8 cellular contexts compared by ENCODE assay signal in the genomic region with DNA sequence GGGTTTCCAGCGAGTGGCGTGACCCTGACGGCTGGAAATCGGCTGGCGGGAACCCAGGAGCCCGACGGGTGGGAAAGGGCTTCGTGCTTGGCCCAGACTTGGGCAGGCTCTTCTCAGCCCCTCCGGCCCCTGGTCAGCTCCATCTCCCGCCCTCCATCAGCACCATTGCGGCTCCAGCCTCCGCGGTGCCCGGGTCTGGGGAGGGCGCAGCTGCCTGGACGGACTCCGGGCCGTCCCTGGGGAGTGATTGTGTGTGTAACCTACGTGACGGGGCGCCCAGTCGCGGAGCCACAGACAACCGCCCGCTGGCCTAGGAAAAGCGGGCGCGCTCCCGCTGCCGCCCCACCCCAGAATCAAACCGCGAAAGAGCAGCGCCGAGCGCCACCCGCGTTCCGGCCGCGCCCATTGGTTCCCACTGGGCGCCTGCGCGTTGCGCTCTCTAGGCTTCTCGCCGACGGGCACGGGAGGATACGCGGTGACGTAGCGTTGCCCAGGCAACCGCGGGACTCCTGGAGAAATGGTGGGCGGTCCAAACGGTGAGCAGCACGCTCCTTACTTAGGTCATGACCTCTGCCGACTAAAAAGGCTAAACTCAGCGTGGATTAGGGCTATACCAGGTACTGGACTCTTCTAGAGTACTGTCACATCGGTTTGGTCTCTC. TPM values are rescaled to one million over a fixed set of nuclear protein-coding genes. Genes with fewer than 3 reads are reported as not detected.
DNase-seq lines count a peak whose midpoint lies in the region; ATAC-seq and TF ChIP-seq lines count a peak whose summit lies in the region.

Gene CFAP20DC, minus strand, starts transcription at position 355 of the 661 bp plus-strand sequence. CDS start 394 bp downstream, outside the sequence.

- peak in 1 of 2 donors; percentile 25 for TF ChIP-seq RAD21 in liver (IDR thresholded peaks at IDR 0.05)

- H3K9me3 ChIP-seq in liver (ENCODE audit: control insufficient read depth in 4 of 4, low read length in 3 of 4), result no peaks in the 10 kb centered on the region

- DNase-seq in AG04449 (ENCODE audit: low read depth, low spot score) (peak; percentile 23), NCI-H345 (lab: John Stamatoyannopoulos, UW) (peak; percentile 93), dorsolateral prefrontal cortex (peak; percentile 58 to 89 (median 83))
- peak; percentile 76 to 89 for DNase-seq in activated CD4-positive, alpha-beta T cell treated with anti-CD3 and anti-CD28 coated beads, Interleukin-2, amount 50 U/mL, for 24 hours (ENCODE audit: low read depth in 1 of 2, low spot score in 1 of 2)
- peak; percentile 91 for DNase-seq in stimulated activated CD4-positive, alpha-beta T cell treated with anti-CD3 and anti-CD28 coated beads, Interleukin-4, amount 100 ng/mL, for 1 hour

- CTCF ChIA-PET in AG04449 (lab: Yijun Ruan, JAX), result no interaction called here

- WGBS in liver, result 4% methylated on average over 60 of the region's 60 CpGs

- peaks cover 0 to 7% (median 3%) of the 10 kb centered on the region in 4 donors for H3K4me1 ChIP-seq in liver (ENCODE audit: control insufficient read depth in 4 of 4, insufficient read depth in 4 of 4, low read length in 3 of 4)

- ATAC-seq in GM18909 (IDR thresholded peaks at IDR 0.05; ENCODE audit: poor library complexity, unreplicated experiment) (peak; percentile 99), HG03139 (IDR thresholded peaks at IDR 0.05; ENCODE audit: unreplicated experiment) (peak; percentile 97)

- POLR2A ChIA-PET in AG04449 (lab: Yijun Ruan, JAX), result no interaction called here

- H3K27ac ChIP-seq in dorsolateral prefrontal cortex, result peak within 1 kb of the TSS in 42 of 59 donors; percentile 10 to 84 (median 60)
- no peak within 1 kb of the TSS for H3K27ac ChIP-seq in liver (ENCODE audit: low read depth in 1 of 2, low read length in 2 of 2)

- intact Hi-C loops in dorsolateral prefrontal cortex (cut with DNase I), result no loop called here

- TF ChIP-seq CTCF in AG04449 (IDR thresholded peaks at IDR 0.05; ENCODE audit: insufficient read depth, low read length, missing control alignments) (no peak), dorsolateral prefrontal cortex (IDR thresholded peaks at IDR 0.05 in 54 of 56, conservative IDR thresholded peaks at IDR 0.05 in 2 of 56; ENCODE audit: low read depth in 1 of 56, partially characterized antibody in 56 of 56) (peak in 18 of 56 donors; percentile 7 to 39 (median 22)), liver (IDR thresholded peaks at IDR 0.05; ENCODE audit: low read depth, low read length, missing input control) (no peak)

- peak within 1 kb of the TSS in 1 of 2 donors; percentile 54 for H3K9ac ChIP-seq in liver (ENCODE audit: low read depth in 1 of 2, low read length in 2 of 2)

- H3K36me3 ChIP-seq in liver (ENCODE audit: control insufficient read depth in 4 of 4, insufficient read depth in 3 of 4, low read depth in 1 of 4, low read length in 3 of 4), result no peaks in the 10 kb centered on the region

- H3K4me3 ChIP-seq in AG04449 (ENCODE audit: low read depth, low read length) (peak within 1 kb of the TSS; percentile 73), dorsolateral prefrontal cortex (peak within 1 kb of the TSS; percentile 44 to 80 (median 67)), liver (ENCODE audit: low read depth in 1 of 3, low read length in 3 of 3) (peak within 1 kb of the TSS; percentile 45 to 80 (median 66))

- H3K27me3 ChIP-seq in dorsolateral prefrontal cortex, result no peaks in the 10 kb centered on the region
- H3K27me3 ChIP-seq in liver (ENCODE audit: control insufficient read depth in 4 of 4, insufficient read depth in 4 of 4, low read length in 3 of 4), result no peaks in the 10 kb centered on the region

TF ChIP-seq in liver, 16 proteins besides CTCF, POLR2A, EP300 and RAD21:
- TF ChIP-seq ATF3 (IDR thresholded peaks at IDR 0.05) (no peak), EGR1 (IDR thresholded peaks at IDR 0.05; ENCODE audit: low read depth in 2 of 2) (no peak), MAX (IDR thresholded peaks at IDR 0.05) (peak; percentile 56), ZBTB33 (IDR thresholded peaks at IDR 0.05) (peak; percentile 80), HNF4G (IDR thresholded peaks at IDR 0.05) (no peak), SP1 (IDR thresholded peaks at IDR 0.05) (peak; percentile 57), YY1 (IDR thresholded peaks at IDR 0.05) (peak; percentile 84), GABPA (IDR thresholded peaks at IDR 0.05 in 1 of 2, conservative IDR thresholded peaks at IDR 0.05 in 1 of 2) (no peak), HNF4A (conservative IDR thresholded peaks at IDR 0.05) (no peak), NR2F2 (IDR thresholded peaks at IDR 0.05) (peak; percentile 83), FOXA1 (IDR thresholded peaks at IDR 0.05) (no peak), JUND (IDR thresholded peaks at IDR 0.05) (peak in 1 of 2 donors; percentile 9), RXRA (IDR thresholded peaks at IDR 0.05) (peak; percentile 41 to 71), TAF1 (conservative IDR thresholded peaks at IDR 0.05) (peak; percentile 60), FOXA2 (IDR thresholded peaks at IDR 0.05) (peak; percentile 5)
- TF ChIP-seq, protein P1, sequence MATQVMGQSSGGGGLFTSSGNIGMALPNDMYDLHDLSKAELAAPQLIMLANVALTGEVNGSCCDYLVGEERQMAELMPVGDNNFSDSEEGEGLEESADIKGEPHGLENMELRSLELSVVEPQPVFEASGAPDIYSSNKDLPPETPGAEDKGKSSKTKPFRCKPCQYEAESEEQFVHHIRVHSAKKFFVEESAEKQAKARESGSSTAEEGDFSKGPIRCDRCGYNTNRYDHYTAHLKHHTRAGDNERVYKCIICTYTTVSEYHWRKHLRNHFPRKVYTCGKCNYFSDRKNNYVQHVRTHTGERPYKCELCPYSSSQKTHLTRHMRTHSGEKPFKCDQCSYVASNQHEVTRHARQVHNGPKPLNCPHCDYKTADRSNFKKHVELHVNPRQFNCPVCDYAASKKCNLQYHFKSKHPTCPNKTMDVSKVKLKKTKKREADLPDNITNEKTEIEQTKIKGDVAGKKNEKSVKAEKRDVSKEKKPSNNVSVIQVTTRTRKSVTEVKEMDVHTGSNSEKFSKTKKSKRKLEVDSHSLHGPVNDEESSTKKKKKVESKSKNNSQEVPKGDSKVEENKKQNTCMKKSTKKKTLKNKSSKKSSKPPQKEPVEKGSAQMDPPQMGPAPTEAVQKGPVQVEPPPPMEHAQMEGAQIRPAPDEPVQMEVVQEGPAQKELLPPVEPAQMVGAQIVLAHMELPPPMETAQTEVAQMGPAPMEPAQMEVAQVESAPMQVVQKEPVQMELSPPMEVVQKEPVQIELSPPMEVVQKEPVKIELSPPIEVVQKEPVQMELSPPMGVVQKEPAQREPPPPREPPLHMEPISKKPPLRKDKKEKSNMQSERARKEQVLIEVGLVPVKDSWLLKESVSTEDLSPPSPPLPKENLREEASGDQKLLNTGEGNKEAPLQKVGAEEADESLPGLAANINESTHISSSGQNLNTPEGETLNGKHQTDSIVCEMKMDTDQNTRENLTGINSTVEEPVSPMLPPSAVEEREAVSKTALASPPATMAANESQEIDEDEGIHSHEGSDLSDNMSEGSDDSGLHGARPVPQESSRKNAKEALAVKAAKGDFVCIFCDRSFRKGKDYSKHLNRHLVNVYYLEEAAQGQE (IDR thresholded peaks at IDR 0.05), result peak; percentile 81

RNA-seq across cellular contexts. Expression of gene CFAP20DC, which starts in this region (rescaled TPM):
- total RNA-seq in dorsolateral prefrontal cortex, result 1 to 10 TPM in 86 of 120 experiments, under 1 TPM in 34; 0.32 to 3.4 (median 1.3) TPM
- 1 to 10 TPM in 1 of 2 donors, under 1 TPM in 1; 0.98 to 2.1 TPM for total RNA-seq in liver
- polyA plus RNA-seq in liver, result 1 to 10 TPM in 1 of 2 donors, under 1 TPM in 1; 0.98 to 2.1 TPM

Comparison
In these comparisons a context has a peak if more than half of its experiments do, and no peak if none do; other contexts are left out.
1. DNase-seq: peak in every context shown above with its lines; median percentile 93 in NCI-H345; 91 in stimulated activated CD4-positive, alpha-beta T cell treated with anti-CD3 and anti-CD28 coated beads, Interleukin-4, amount 100 ng/mL, for 1 hour; 83 in dorsolateral prefrontal cortex; 82 in activated CD4-positive, alpha-beta T cell treated with anti-CD3 and anti-CD28 coated beads, Interleukin-2, amount 50 U/mL, for 24 hours; 23 in AG04449.
2. H3K27ac ChIP-seq: peak in dorsolateral prefrontal cortex (42 of 59); none in liver (0 of 2).
3. Peak in every context shown above with its lines, with median percentiles within 50 percentile points of each other: H3K4me3 ChIP-seq.